Comparison of ENCODE assay signal across 1 cellular context in genomic region chr6:17729223-17730077, GRCh38.
TF ChIP-seq lines count a peak whose summit lies in the region.

No MANE protein-coding gene starts in this region.

TF ChIP-seq in K562, 482 proteins besides CTCF, POLR2A, EP300 and RAD21 (continued from another document and continues in another):
- TF ChIP-seq VEZF1 (CRISPR knock-in tag; IDR thresholded peaks at IDR 0.05) (0 out of 2 replicates have a peak, but pooled peaks have one; percentile 21), FIP1L1 (IDR thresholded peaks at IDR 0.05; ENCODE audit: low read depth, low read length, poor library complexity, severe bottlenecking) (no peak), NCOA2 (IDR thresholded peaks at IDR 0.05; ENCODE audit: partially characterized antibody in 2 of 2) (no peak), CEBPG (CRISPR knock-in tag; IDR thresholded peaks at IDR 0.05) (peak; percentile 79), CEBPG (tag; conservative IDR thresholded peaks at IDR 0.05 in 1 of 2, IDR thresholded peaks at IDR 0.05 in 1 of 2) (peak; percentile 17 to 93; a peak in 2 of 4 replicates), CREB3L1 (IDR thresholded peaks at IDR 0.05; ENCODE audit: borderline replicate concordance, low read depth) (peak; percentile 21; the same call in 1 of the 2 replicates), HEY1 (CRISPR knock-in tag; IDR thresholded peaks at IDR 0.05; ENCODE audit: borderline replicate concordance) (no peak), KDM5B (IDR thresholded peaks at IDR 0.05; ENCODE audit: insufficient replicate concordance, low read depth, low read length) (peak; percentile 39), ZC3H8 (IDR thresholded peaks at IDR 0.05) (no peak), NFATC3 (IDR thresholded peaks at IDR 0.05) (no peak), POLR2AphosphoS5 (IDR thresholded peaks at IDR 0.05; ENCODE audit: control insufficient read depth, insufficient read depth, low read depth, low read length) (no peak), MYC (IDR thresholded peaks at IDR 0.05; ENCODE audit: low read depth, low read length) (peak; percentile 36; the same call in 1 of the 2 replicates), MYC (CRISPR knock-in tag; IDR thresholded peaks at IDR 0.05; ENCODE audit: borderline replicate concordance, low read depth) (no peak), RBM17 (IDR thresholded peaks at IDR 0.05; ENCODE audit: borderline replicate concordance, low read depth, low read length) (no peak), SP2 (IDR thresholded peaks at IDR 0.05; ENCODE audit: extremely low read depth, low read depth, low read length, poor library complexity, severe bottlenecking) (no peak), NCOA1 (IDR thresholded peaks at IDR 0.05; ENCODE audit: low read depth) (peak; percentile 29; the same call in 1 of the 2 replicates), SRSF3 (IDR thresholded peaks at IDR 0.05; ENCODE audit: insufficient read depth, low read length) (no peak), IRF1 (CRISPR knock-in tag; IDR thresholded peaks at IDR 0.05; ENCODE audit: borderline replicate concordance) (no peak), BRD9 (IDR thresholded peaks at IDR 0.05; ENCODE audit: low read depth, partially characterized antibody) (no peak), PTBP1 (IDR thresholded peaks at IDR 0.05; ENCODE audit: low read depth, low read length) (no peak), MEF2D (tag; conservative IDR thresholded peaks at IDR 0.05; ENCODE audit: low read depth) (peak; percentile 58; the same call in 1 of the 2 replicates), PYGO2 (tag; IDR thresholded peaks at IDR 0.05) (no peak), HMBOX1 (IDR thresholded peaks at IDR 0.05) (peak; percentile 82), RUNX1 (IDR thresholded peaks at IDR 0.05; ENCODE audit: low read depth) (no peak), TCF3 (CRISPR knock-in tag; IDR thresholded peaks at IDR 0.05) (peak; percentile 55; the same call in 1 of the 2 replicates), STAT5A (IDR thresholded peaks at IDR 0.05; ENCODE audit: borderline replicate concordance, low read length) (no peak)
- TF ChIP-seq, protein P1, sequence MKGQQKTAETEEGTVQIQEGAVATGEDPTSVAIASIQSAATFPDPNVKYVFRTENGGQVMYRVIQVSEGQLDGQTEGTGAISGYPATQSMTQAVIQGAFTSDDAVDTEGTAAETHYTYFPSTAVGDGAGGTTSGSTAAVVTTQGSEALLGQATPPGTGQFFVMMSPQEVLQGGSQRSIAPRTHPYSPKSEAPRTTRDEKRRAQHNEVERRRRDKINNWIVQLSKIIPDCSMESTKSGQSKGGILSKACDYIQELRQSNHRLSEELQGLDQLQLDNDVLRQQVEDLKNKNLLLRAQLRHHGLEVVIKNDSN (CRISPR knock-in tag; IDR thresholded peaks at IDR 0.05) = no peak
- TF ChIP-seq, protein P2, sequence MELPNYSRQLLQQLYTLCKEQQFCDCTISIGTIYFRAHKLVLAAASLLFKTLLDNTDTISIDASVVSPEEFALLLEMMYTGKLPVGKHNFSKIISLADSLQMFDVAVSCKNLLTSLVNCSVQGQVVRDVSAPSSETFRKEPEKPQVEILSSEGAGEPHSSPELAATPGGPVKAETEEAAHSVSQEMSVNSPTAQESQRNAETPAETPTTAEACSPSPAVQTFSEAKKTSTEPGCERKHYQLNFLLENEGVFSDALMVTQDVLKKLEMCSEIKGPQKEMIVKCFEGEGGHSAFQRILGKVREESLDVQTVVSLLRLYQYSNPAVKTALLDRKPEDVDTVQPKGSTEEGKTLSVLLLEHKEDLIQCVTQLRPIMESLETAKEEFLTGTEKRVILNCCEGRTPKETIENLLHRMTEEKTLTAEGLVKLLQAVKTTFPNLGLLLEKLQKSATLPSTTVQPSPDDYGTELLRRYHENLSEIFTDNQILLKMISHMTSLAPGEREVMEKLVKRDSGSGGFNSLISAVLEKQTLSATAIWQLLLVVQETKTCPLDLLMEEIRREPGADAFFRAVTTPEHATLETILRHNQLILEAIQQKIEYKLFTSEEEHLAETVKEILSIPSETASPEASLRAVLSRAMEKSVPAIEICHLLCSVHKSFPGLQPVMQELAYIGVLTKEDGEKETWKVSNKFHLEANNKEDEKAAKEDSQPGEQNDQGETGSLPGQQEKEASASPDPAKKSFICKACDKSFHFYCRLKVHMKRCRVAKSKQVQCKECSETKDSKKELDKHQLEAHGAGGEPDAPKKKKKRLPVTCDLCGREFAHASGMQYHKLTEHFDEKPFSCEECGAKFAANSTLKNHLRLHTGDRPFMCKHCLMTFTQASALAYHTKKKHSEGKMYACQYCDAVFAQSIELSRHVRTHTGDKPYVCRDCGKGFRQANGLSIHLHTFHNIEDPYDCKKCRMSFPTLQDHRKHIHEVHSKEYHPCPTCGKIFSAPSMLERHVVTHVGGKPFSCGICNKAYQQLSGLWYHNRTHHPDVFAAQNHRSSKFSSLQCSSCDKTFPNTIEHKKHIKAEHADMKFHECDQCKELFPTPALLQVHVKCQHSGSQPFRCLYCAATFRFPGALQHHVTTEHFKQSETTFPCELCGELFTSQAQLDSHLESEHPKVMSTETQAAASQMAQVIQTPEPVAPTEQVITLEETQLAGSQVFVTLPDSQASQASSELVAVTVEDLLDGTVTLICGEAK (IDR thresholded peaks at IDR 0.05) = no peak
- TF ChIP-seq, protein P2 (CRISPR knock-in tag; IDR thresholded peaks at IDR 0.05) = no peak
- TF ChIP-seq, protein P3, sequence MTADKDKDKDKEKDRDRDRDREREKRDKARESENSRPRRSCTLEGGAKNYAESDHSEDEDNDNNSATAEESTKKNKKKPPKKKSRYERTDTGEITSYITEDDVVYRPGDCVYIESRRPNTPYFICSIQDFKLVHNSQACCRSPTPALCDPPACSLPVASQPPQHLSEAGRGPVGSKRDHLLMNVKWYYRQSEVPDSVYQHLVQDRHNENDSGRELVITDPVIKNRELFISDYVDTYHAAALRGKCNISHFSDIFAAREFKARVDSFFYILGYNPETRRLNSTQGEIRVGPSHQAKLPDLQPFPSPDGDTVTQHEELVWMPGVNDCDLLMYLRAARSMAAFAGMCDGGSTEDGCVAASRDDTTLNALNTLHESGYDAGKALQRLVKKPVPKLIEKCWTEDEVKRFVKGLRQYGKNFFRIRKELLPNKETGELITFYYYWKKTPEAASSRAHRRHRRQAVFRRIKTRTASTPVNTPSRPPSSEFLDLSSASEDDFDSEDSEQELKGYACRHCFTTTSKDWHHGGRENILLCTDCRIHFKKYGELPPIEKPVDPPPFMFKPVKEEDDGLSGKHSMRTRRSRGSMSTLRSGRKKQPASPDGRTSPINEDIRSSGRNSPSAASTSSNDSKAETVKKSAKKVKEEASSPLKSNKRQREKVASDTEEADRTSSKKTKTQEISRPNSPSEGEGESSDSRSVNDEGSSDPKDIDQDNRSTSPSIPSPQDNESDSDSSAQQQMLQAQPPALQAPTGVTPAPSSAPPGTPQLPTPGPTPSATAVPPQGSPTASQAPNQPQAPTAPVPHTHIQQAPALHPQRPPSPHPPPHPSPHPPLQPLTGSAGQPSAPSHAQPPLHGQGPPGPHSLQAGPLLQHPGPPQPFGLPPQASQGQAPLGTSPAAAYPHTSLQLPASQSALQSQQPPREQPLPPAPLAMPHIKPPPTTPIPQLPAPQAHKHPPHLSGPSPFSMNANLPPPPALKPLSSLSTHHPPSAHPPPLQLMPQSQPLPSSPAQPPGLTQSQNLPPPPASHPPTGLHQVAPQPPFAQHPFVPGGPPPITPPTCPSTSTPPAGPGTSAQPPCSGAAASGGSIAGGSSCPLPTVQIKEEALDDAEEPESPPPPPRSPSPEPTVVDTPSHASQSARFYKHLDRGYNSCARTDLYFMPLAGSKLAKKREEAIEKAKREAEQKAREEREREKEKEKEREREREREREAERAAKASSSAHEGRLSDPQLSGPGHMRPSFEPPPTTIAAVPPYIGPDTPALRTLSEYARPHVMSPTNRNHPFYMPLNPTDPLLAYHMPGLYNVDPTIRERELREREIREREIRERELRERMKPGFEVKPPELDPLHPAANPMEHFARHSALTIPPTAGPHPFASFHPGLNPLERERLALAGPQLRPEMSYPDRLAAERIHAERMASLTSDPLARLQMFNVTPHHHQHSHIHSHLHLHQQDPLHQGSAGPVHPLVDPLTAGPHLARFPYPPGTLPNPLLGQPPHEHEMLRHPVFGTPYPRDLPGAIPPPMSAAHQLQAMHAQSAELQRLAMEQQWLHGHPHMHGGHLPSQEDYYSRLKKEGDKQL (CRISPR knock-in tag; IDR thresholded peaks at IDR 0.05; ENCODE audit: borderline replicate concordance) = no peak
- TF ChIP-seq, protein P4, sequence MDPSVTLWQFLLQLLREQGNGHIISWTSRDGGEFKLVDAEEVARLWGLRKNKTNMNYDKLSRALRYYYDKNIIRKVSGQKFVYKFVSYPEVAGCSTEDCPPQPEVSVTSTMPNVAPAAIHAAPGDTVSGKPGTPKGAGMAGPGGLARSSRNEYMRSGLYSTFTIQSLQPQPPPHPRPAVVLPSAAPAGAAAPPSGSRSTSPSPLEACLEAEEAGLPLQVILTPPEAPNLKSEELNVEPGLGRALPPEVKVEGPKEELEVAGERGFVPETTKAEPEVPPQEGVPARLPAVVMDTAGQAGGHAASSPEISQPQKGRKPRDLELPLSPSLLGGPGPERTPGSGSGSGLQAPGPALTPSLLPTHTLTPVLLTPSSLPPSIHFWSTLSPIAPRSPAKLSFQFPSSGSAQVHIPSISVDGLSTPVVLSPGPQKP (CRISPR knock-in tag; IDR thresholded peaks at IDR 0.05) = no peak
